ENCODE assay signal across 1 cellular context in genomic region chr17:6796017-6796886, GRCh38.
A peak's percentile ranks its signal among the peaks of the same experiment; 100 is the strongest.
TF ChIP-seq lines count a peak whose summit lies in the region.

No MANE protein-coding gene starts in this region.

TF ChIP-seq in HepG2, 621 proteins besides CTCF, POLR2A, EP300 and RAD21 (continued from another document and continues in another):
- TF ChIP-seq, protein P1, sequence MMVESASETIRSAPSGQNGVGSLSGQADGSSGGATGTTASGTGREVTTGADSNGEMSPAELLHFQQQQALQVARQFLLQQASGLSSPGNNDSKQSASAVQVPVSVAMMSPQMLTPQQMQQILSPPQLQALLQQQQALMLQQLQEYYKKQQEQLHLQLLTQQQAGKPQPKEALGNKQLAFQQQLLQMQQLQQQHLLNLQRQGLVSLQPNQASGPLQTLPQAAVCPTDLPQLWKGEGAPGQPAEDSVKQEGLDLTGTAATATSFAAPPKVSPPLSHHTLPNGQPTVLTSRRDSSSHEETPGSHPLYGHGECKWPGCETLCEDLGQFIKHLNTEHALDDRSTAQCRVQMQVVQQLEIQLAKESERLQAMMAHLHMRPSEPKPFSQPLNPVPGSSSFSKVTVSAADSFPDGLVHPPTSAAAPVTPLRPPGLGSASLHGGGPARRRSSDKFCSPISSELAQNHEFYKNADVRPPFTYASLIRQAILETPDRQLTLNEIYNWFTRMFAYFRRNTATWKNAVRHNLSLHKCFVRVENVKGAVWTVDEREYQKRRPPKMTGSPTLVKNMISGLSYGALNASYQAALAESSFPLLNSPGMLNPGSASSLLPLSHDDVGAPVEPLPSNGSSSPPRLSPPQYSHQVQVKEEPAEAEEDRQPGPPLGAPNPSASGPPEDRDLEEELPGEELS (CRISPR knock-in tag; IDR thresholded peaks at IDR 0.05) = peak; percentile 85
- TF ChIP-seq NONO (IDR thresholded peaks at IDR 0.05) (no peak), NONO (CRISPR knock-in tag; conservative IDR thresholded peaks at IDR 0.05) (0 out of 2 replicates have a peak, but pooled peaks have one; percentile 45), ZNF180 (CRISPR knock-in tag; IDR thresholded peaks at IDR 0.05; ENCODE audit: borderline replicate concordance, low read depth) (no peak), ZC3H13 (CRISPR knock-in tag; IDR thresholded peaks at IDR 0.05) (no peak), NRL (CRISPR knock-in tag; IDR thresholded peaks at IDR 0.05; ENCODE audit: borderline replicate concordance) (no peak), ZNF414 (CRISPR knock-in tag; IDR thresholded peaks at IDR 0.05) (no peak), ZNF567 (CRISPR knock-in tag; IDR thresholded peaks at IDR 0.05; ENCODE audit: borderline replicate concordance) (no peak), SOX6 (IDR thresholded peaks at IDR 0.05) (no peak), SOX6 (CRISPR knock-in tag; IDR thresholded peaks at IDR 0.05) (peak; percentile 86), HDAC2 (CRISPR knock-in tag; IDR thresholded peaks at IDR 0.05) (peak; percentile 53; the same call in 1 of the 2 replicates), REL (CRISPR knock-in tag; conservative IDR thresholded peaks at IDR 0.05) (0 out of 2 replicates have a peak, but pooled peaks have one; percentile 40), BHLHE40 (IDR thresholded peaks at IDR 0.05; ENCODE audit: low read length) (no peak), RXRB (CRISPR knock-in tag; IDR thresholded peaks at IDR 0.05; ENCODE audit: borderline replicate concordance) (peak; percentile 46; the same call in 1 of the 2 replicates), RORA (CRISPR knock-in tag; IDR thresholded peaks at IDR 0.05) (no peak), KLF9 (CRISPR knock-in tag; IDR thresholded peaks at IDR 0.05; ENCODE audit: low read depth) (no peak), ZSCAN20 (CRISPR knock-in tag; IDR thresholded peaks at IDR 0.05; ENCODE audit: borderline replicate concordance) (no peak), GLMP (CRISPR knock-in tag; IDR thresholded peaks at IDR 0.05; ENCODE audit: borderline replicate concordance) (no peak), AHDC1 (CRISPR knock-in tag; IDR thresholded peaks at IDR 0.05; ENCODE audit: borderline replicate concordance) (no peak; the same call in 1 of the 2 replicates), ZNF558 (CRISPR knock-in tag; IDR thresholded peaks at IDR 0.05; ENCODE audit: borderline replicate concordance) (no peak; the same call in 1 of the 2 replicates), ZNF574 (CRISPR knock-in tag; IDR thresholded peaks at IDR 0.05) (no peak; the same call in 1 of the 2 replicates), MLXIP (CRISPR knock-in tag; IDR thresholded peaks at IDR 0.05; ENCODE audit: borderline replicate concordance) (no peak), PHF5A (CRISPR knock-in tag; IDR thresholded peaks at IDR 0.05; ENCODE audit: low read depth, unreplicated experiment) (no peak), CREBL2 (CRISPR knock-in tag; IDR thresholded peaks at IDR 0.05; ENCODE audit: borderline replicate concordance) (no peak), FOXM1 (CRISPR knock-in tag; IDR thresholded peaks at IDR 0.05) (no peak), SMAD3 (CRISPR knock-in tag; IDR thresholded peaks at IDR 0.05) (no peak), CC2D1A (CRISPR knock-in tag; IDR thresholded peaks at IDR 0.05) (no peak), ZBTB7B (CRISPR knock-in tag; IDR thresholded peaks at IDR 0.05) (no peak), MYC (CRISPR knock-in tag; IDR thresholded peaks at IDR 0.05; ENCODE audit: borderline replicate concordance) (no peak), POLR2AphosphoS5 (IDR thresholded peaks at IDR 0.05; ENCODE audit: low read depth, low read length) (no peak), NFE2L1 (CRISPR knock-in tag; IDR thresholded peaks at IDR 0.05; ENCODE audit: borderline replicate concordance) (no peak)
- TF ChIP-seq, protein P2, sequence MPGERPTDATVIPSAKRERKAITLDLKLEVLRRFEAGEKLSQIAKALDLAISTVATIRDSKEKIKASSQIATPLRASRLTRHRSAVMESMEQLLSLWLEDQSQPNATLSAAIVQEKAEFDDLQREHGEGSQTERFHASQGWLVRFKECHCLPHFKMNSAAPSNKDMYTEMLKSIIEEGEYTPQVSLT (CRISPR knock-in tag; IDR thresholded peaks at IDR 0.05; ENCODE audit: borderline replicate concordance, low read depth) = no peak
- TF ChIP-seq, protein P3, sequence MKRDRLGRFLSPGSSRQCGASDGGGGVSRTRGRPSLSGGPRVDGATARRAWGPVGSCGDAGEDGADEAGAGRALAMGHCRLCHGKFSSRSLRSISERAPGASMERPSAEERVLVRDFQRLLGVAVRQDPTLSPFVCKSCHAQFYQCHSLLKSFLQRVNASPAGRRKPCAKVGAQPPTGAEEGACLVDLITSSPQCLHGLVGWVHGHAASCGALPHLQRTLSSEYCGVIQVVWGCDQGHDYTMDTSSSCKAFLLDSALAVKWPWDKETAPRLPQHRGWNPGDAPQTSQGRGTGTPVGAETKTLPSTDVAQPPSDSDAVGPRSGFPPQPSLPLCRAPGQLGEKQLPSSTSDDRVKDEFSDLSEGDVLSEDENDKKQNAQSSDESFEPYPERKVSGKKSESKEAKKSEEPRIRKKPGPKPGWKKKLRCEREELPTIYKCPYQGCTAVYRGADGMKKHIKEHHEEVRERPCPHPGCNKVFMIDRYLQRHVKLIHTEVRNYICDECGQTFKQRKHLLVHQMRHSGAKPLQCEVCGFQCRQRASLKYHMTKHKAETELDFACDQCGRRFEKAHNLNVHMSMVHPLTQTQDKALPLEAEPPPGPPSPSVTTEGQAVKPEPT (CRISPR knock-in tag; IDR thresholded peaks at IDR 0.05; ENCODE audit: low read depth) = no peak
- TF ChIP-seq, protein P4, sequence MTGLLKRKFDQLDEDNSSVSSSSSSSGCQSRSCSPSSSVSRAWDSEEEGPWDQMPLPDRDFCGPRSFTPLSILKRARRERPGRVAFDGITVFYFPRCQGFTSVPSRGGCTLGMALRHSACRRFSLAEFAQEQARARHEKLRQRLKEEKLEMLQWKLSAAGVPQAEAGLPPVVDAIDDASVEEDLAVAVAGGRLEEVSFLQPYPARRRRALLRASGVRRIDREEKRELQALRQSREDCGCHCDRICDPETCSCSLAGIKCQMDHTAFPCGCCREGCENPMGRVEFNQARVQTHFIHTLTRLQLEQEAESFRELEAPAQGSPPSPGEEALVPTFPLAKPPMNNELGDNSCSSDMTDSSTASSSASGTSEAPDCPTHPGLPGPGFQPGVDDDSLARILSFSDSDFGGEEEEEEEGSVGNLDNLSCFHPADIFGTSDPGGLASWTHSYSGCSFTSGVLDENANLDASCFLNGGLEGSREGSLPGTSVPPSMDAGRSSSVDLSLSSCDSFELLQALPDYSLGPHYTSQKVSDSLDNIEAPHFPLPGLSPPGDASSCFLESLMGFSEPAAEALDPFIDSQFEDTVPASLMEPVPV (CRISPR knock-in tag; IDR thresholded peaks at IDR 0.05) = no peak
- TF ChIP-seq, protein P5, sequence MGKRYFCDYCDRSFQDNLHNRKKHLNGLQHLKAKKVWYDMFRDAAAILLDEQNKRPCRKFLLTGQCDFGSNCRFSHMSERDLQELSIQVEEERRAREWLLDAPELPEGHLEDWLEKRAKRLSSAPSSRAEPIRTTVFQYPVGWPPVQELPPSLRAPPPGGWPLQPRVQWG (CRISPR knock-in tag; IDR thresholded peaks at IDR 0.05; ENCODE audit: borderline replicate concordance, low read depth) = no peak
- TF ChIP-seq, protein P6, sequence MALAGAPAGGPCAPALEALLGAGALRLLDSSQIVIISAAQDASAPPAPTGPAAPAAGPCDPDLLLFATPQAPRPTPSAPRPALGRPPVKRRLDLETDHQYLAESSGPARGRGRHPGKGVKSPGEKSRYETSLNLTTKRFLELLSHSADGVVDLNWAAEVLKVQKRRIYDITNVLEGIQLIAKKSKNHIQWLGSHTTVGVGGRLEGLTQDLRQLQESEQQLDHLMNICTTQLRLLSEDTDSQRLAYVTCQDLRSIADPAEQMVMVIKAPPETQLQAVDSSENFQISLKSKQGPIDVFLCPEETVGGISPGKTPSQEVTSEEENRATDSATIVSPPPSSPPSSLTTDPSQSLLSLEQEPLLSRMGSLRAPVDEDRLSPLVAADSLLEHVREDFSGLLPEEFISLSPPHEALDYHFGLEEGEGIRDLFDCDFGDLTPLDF (CRISPR knock-in tag; IDR thresholded peaks at IDR 0.05) = no peak
